ENCODE assay signal across 13 cellular contexts in genomic region chr2:38092196-38092902, GRCh38. TPM values are rescaled to one million over a fixed set of nuclear protein-coding genes. Genes with fewer than 3 reads are reported as not detected.
A peak's percentile ranks its signal among the peaks of the same experiment; 100 is the strongest.
DNase-seq lines count a peak whose midpoint lies in the region; ATAC-seq and TF ChIP-seq lines count a peak whose summit lies in the region.
"Had no signal": no experiment of that assay in that cellular context is flagged by ENCODE, and none has a peak within 500 bp of the region (broad histone marks: within the 10 kb centered on the region; RNA-seq: fewer than 3 reads in every experiment).

No MANE protein-coding gene starts in this region.

- peak overlapping the region; percentile 61 for H2AFZ ChIP-seq in fibroblast of lung (ENCODE audit: low read length)
- H2AFZ ChIP-seq: parathyroid adenoma had no signal

- in situ Hi-C loops in Panc1 (cut with HindIII; ENCODE audit: low pct_unique_long_range_greater_than_20kb, low sequenced_read_pairs), result no loop called here

- POLR2A ChIA-PET in Panc1 (lab: Charles Lee), result interaction anchor here (1.5 kb wide), 1 partner anchor 16 kb away, joined by 10 read pairs; the partner anchor contains the start of gene CYP1B1

- H3K4me1 Mint-ChIP-seq in osteocyte (ENCODE audit: unreplicated experiment), result peaks cover 56% of the 10 kb centered on the region

- no peak overlapping the region for H3K4me3 Mint-ChIP-seq in osteocyte (ENCODE audit: unreplicated experiment)
- H3K4me3 Mint-ChIP-seq: activated T-cell treated with anti-CD3 and anti-CD28 coated beads, Interleukin-2, amount 50 U/mL, for 72 hours; CD4-positive, alpha-beta T cell had no signal

- peak overlapping the region; percentile 30 for H3K9ac ChIP-seq in fibroblast of lung (ENCODE audit: insufficient read depth, low read length)
- H3K9ac ChIP-seq: parathyroid adenoma had no signal

- H3K4me1 ChIP-seq in Panc1 (ENCODE audit: control insufficient read depth, insufficient read depth, low read length) (peaks cover 48% of the 10 kb centered on the region), fibroblast of lung (ENCODE audit: control insufficient read depth, extremely low read depth, insufficient read depth, low read length) (peaks cover 16% of the 10 kb centered on the region)
- H3K4me1 ChIP-seq: parathyroid adenoma had no signal

- H3K9me3 ChIP-seq in Panc1 (ENCODE audit: control insufficient read depth, insufficient read depth, low read depth, low read length), result no peaks in the 10 kb centered on the region
- no peaks in the 10 kb centered on the region for H3K9me3 ChIP-seq in fibroblast of lung (ENCODE audit: control insufficient read depth, insufficient read depth, low read depth, low read length)

- H3K27me3 Mint-ChIP-seq in osteocyte (ENCODE audit: unreplicated experiment), result no peaks in the 10 kb centered on the region

- no TSS peak for BruUV-seq in Panc1 (replicated peaks; lab: Mats Ljungman, UMichigan)

- ATAC-seq in Panc1, result no peak
- no peak for ATAC-seq in GM18519 (IDR thresholded peaks at IDR 0.05; ENCODE audit: low FRiP score, unreplicated experiment)
- no peak for ATAC-seq in HG03460 (IDR thresholded peaks at IDR 0.05; ENCODE audit: unreplicated experiment)
- ATAC-seq in GM19463 (IDR thresholded peaks at IDR 0.05; ENCODE audit: unreplicated experiment), result no peak
- ATAC-seq: activated T-cell treated with anti-CD3 and anti-CD28 coated beads, Interleukin-2, amount 50 U/mL, for 72 hours had no signal

- H3K4me3 ChIP-seq in AG10803 (ENCODE audit: low read length) (no peak overlapping the region), Panc1 (ENCODE audit: low read depth in 2 of 2, low read length in 2 of 2) (0 out of 4 replicates have a peak overlapping the region, but pooled peaks of 1 of the 2 experiments have one; percentile 8), fibroblast of lung (replicated peaks in 1 of 4; ENCODE audit: control extremely low read depth in 1 of 4, insufficient read depth in 1 of 4, low read depth in 3 of 4, low read length in 4 of 4) (peak overlapping the region in 1 of 4 experiments; percentile 7)

- H4K20me1 ChIP-seq in fibroblast of lung (ENCODE audit: control insufficient read depth, extremely low read depth, insufficient read depth, low read length), result no peaks in the 10 kb centered on the region

- CTCF ChIA-PET in Panc1 (lab: Charles Lee), result interaction anchor here (1.0 kb wide), 1 partner anchor 16 kb away, joined by 13 read pairs; the partner anchor contains the start of gene CYP1B1

- H3K9me3 Mint-ChIP-seq in osteocyte (ENCODE audit: unreplicated experiment), result no peaks in the 10 kb centered on the region
- H3K9me3 Mint-ChIP-seq: activated T-cell treated with anti-CD3 and anti-CD28 coated beads, Interleukin-2, amount 50 U/mL, for 72 hours; CD4-positive, alpha-beta T cell had no signal

- peak overlapping the region; percentile 88 for H3K27ac Mint-ChIP-seq in osteocyte (ENCODE audit: unreplicated experiment)
- H3K27ac Mint-ChIP-seq: activated T-cell treated with anti-CD3 and anti-CD28 coated beads, Interleukin-2, amount 50 U/mL, for 72 hours; CD4-positive, alpha-beta T cell had no signal

- DNase-seq in AG10803 (ENCODE audit: low read depth) (peak; percentile 80), Panc1 (ENCODE audit: low read depth, low spot score) (no peak), fibroblast of lung (ENCODE audit: low read depth in 2 of 2) (peak; percentile 71 to 99), osteocyte (ENCODE audit: extremely low spot score, unreplicated experiment) (no peak), amygdala (lab: John Stamatoyannopoulos, UW) (no peak)
- DNase-seq: activated T-cell treated with anti-CD3 and anti-CD28 coated beads, Interleukin-2, amount 50 U/mL, for 72 hours; CD4-positive, alpha-beta T cell; NCI-H1436; stimulated activated naive CD4-positive, alpha-beta T cell treated with Interleukin-2 at 50 U/mL for 16 hours had no signal

- H3K79me2 ChIP-seq in fibroblast of lung (ENCODE audit: control insufficient read depth, insufficient read depth, low read length), result no peaks in the 10 kb centered on the region
- H3K79me2 ChIP-seq: parathyroid adenoma had no signal

- H3K27ac ChIP-seq in Panc1 (ENCODE audit: low read length) (peak overlapping the region; percentile 77), fibroblast of lung (ENCODE audit: insufficient read depth, low read length) (peak overlapping the region; percentile 82)
- H3K27ac ChIP-seq: parathyroid adenoma had no signal

- H3K27me3 ChIP-seq in Panc1 (ENCODE audit: control insufficient read depth, insufficient read depth, low read length), result no peaks in the 10 kb centered on the region
- peaks cover 5% of the 10 kb centered on the region for H3K27me3 ChIP-seq in fibroblast of lung (ENCODE audit: control insufficient read depth, insufficient read depth, low read length)

- peaks cover 2% of the 10 kb centered on the region for H3K36me3 Mint-ChIP-seq in osteocyte (ENCODE audit: unreplicated experiment)

- H3K4me2 ChIP-seq in fibroblast of lung (ENCODE audit: extremely low read depth, insufficient read depth, low read length), result peak overlapping the region; percentile 36

- TF ChIP-seq CTCF in AG10803 (conservative IDR thresholded peaks at IDR 0.05; ENCODE audit: low read length), result no peak
- TF ChIP-seq CTCF in Panc1 (IDR thresholded peaks at IDR 0.05), result no peak
- no peak for TF ChIP-seq CTCF in fibroblast of lung (conservative IDR thresholded peaks at IDR 0.05 in 1 of 2, IDR thresholded peaks at IDR 0.05 in 1 of 2; ENCODE audit: low read depth in 1 of 2, low read length in 2 of 2)
- TF ChIP-seq CTCF in osteocyte (IDR thresholded peaks at IDR 0.05), result no peak

- no peaks in the 10 kb centered on the region for H3K36me3 ChIP-seq in Panc1 (ENCODE audit: control insufficient read depth, insufficient read depth, low read length)
- no peaks in the 10 kb centered on the region for H3K36me3 ChIP-seq in fibroblast of lung (ENCODE audit: control insufficient read depth, insufficient read depth, low read length)

- intact Hi-C loops in Panc1 (cut with micrococcal nuclease; ENCODE audit: unreplicated experiment), result no loop called here

RNA-seq across cellular contexts. Expression of gene CYP1B1, which starts 16.4 kb away (rescaled TPM):
- total RNA-seq in Panc1 (2021; ENCODE audit: unreplicated experiment) (86.7 TPM), fibroblast of lung (94.1 and 97.3 TPM in 2 replicates), osteocyte (137 and 145 TPM in 2 replicates)
- polyA plus RNA-seq in Panc1 (2012; ENCODE audit: insufficient read length), result 142 TPM
- polyA plus RNA-seq in fibroblast of lung, result 26.1 and 43.2 TPM in 2 replicates
- polyA plus RNA-seq in fibroblast of lung (2012), result 35.8 and 57.1 TPM in 2 replicates
- polyA minus RNA-seq in fibroblast of lung (ENCODE audit: low replicate concordance), result 147 and 148 TPM in 2 replicates

Comparison
In these comparisons a context has a peak if more than half of its experiments do, and no peak if none do; other contexts are left out.
1. DNase-seq: peak in AG10803 (single experiment) and fibroblast of lung (2 of 2); none in Panc1 (single experiment), osteocyte (single experiment) and amygdala (0 of 56).